In genomic region chr15:81450721-81451120, GRCh38 we compare ENCODE assay signal across 33 cellular contexts.
"Had no signal": no experiment of that assay in that cellular context is flagged by ENCODE, and none has a peak within 500 bp of the region (broad histone marks: within the 10 kb centered on the region; RNA-seq: fewer than 3 reads in every experiment).

No MANE protein-coding gene starts in this region.

- H3K27ac ChIP-seq: adrenal gland, ascending aorta, body of pancreas, brain microvascular endothelial cell, cardiac muscle cell had no signal

- H3K36me3 ChIP-seq: adrenal gland, ascending aorta, brain microvascular endothelial cell, cardiac muscle cell had no signal

- H3K9me3 ChIP-seq: adrenal gland, body of pancreas had no signal

- H3K27me3 ChIP-seq: adrenal gland, ascending aorta, body of pancreas, brain microvascular endothelial cell, cardiac muscle cell had no signal

- FAIRE-seq: astrocyte, bronchial epithelial cell had no signal

- ATAC-seq: activated naive CD4-positive, alpha-beta T cell treated with anti-CD3 and anti-CD28 coated beads, Interleukin-2, amount 50 U/mL, for 72 hours; activated naive CD8-positive, alpha-beta T cell treated with anti-CD3 and anti-CD28 coated beads, Interleukin-2, amount 50 U/mL, for 24 hours; activated T-cell treated with anti-CD3 and anti-CD28 coated beads, Interleukin-2, amount 50 U/mL, for 4 hours; activated T-cell treated with anti-CD3 and anti-CD28 coated beads, Interleukin-2, amount 50 U/mL, for 72 hours; activated T-helper 17 cell treated with anti-CD3 and anti-CD28 coated beads, Interleukin-2, amount 50 U/mL, for 72 hours; body of pancreas had no signal

- H3K4me1 ChIP-seq: adrenal gland, ascending aorta, body of pancreas had no signal

- H3K4me3 ChIP-seq: adrenal gland, ascending aorta, body of pancreas, cardiac muscle cell had no signal

- DNase-seq: activated effector memory CD4-positive, alpha-beta T cell treated with anti-CD3 and anti-CD28 coated beads, Interleukin-2, amount 50 U/mL, for 16 hours; activated effector memory CD4-positive, alpha-beta T cell treated with Interleukin-2 at 50 U/mL for 16 hours; activated gamma-delta T cell; activated gamma-delta T cell treated with Interleukin-2 at 50 U/mL for 16 hours; activated naive CD4-positive, alpha-beta T cell; activated naive CD4-positive, alpha-beta T cell treated with anti-CD3 and anti-CD28 coated beads for 36 hours; activated naive CD4-positive, alpha-beta T cell treated with anti-CD3 and anti-CD28 coated beads, Interleukin-2, amount 10 ng/mL, durations not matched to agents 7 days and 5 days; activated naive CD4-positive, alpha-beta T cell treated with anti-CD3 and anti-CD28 coated beads, Interleukin-2, amount 50 U/mL, for 16 hours; activated naive CD4-positive, alpha-beta T cell treated with Interleukin-2 at 50 U/mL for 16 hours; activated naive CD8-positive, alpha-beta T cell treated with anti-CD3 and anti-CD28 coated beads for 36 hours; activated naive CD8-positive, alpha-beta T cell treated with anti-CD3 and anti-CD28 coated beads, Interleukin-2, amount 10 ng/mL, durations not matched to agents 7 days and 5 days; activated naive CD8-positive, alpha-beta T cell treated with anti-CD3 and anti-CD28 coated beads, Interleukin-2, amount 50 U/mL, for 24 hours; activated T-cell treated with anti-CD3 and anti-CD28 coated beads, Interleukin-2, amount 50 U/mL, for 1 hour; activated T-cell treated with anti-CD3 and anti-CD28 coated beads, Interleukin-2, amount 50 U/mL, for 24 hours; activated T-cell treated with anti-CD3 and anti-CD28 coated beads, Interleukin-2, amount 50 U/mL, for 4 hours; activated T-cell treated with anti-CD3 and anti-CD28 coated beads, Interleukin-2, amount 50 U/mL, for 48 hours; activated T-cell treated with anti-CD3 and anti-CD28 coated beads, Interleukin-2, amount 50 U/mL, for 72 hours; adrenal gland; amniotic stem cell; amygdala; anterior cingulate cortex; aorta; body of pancreas; brain microvascular endothelial cell; caudate nucleus; central memory CD4-positive, alpha-beta T cell; cerebellar nuclear complex had no signal
